In genomic region chr16:57564571-57565270, GRCh38 we compare ENCODE assay signal across 16 cellular contexts. TPM values are rescaled to one million over a fixed set of nuclear protein-coding genes. Genes with fewer than 3 reads are reported as not detected.
DNase-seq lines count a peak whose midpoint lies in the region; ATAC-seq and TF ChIP-seq lines count a peak whose summit lies in the region.
"Had no signal": no experiment of that assay in that cellular context is flagged by ENCODE, and none has a peak within 500 bp of the region (broad histone marks: within the 10 kb centered on the region; RNA-seq: fewer than 3 reads in every experiment).

No MANE protein-coding gene starts in this region.

- peaks cover 0 to 4% (median 0%) of the 10 kb centered on the region in 5 donors for H3K9me3 Mint-ChIP-seq in CD8-positive, alpha-beta memory T cell

- H3K27me3 ChIP-seq in right atrium auricular region (no peaks in the 10 kb centered on the region), heart left ventricle (no peaks in the 10 kb centered on the region), WERI-Rb-1 (ENCODE audit: insufficient read depth, low read depth, severe bottlenecking) (no peaks in the 10 kb centered on the region), vagina (no peaks in the 10 kb centered on the region)
- no peaks in the 10 kb centered on the region for H3K27me3 ChIP-seq in CD8-positive, alpha-beta memory T cell (ENCODE audit: insufficient read depth, low read length, poor library complexity, severe bottlenecking)
- H3K27me3 ChIP-seq: uterus had no signal

- peak overlapping the region in 4 of 8 donors; percentile 18 to 87 (median 34) for H3K27ac Mint-ChIP-seq in CD8-positive, alpha-beta memory T cell
- H3K27ac Mint-ChIP-seq: activated CD4-positive, alpha-beta T cell treated with anti-CD3 and anti-CD28 coated beads, Interleukin-2, amount 10 ng/mL, durations not matched to agents 7 days and 5 days; activated naive CD4-positive, alpha-beta T cell treated with anti-CD3 and anti-CD28 coated beads, Interleukin-2, amount 10 ng/mL, durations not matched to agents 7 days and 5 days had no signal

- no peak for TF ChIP-seq POLR2A in heart left ventricle (IDR thresholded peaks at IDR 0.05)
- TF ChIP-seq POLR2A in vagina (IDR thresholded peaks at IDR 0.05): no peak

- H3K4me3 ChIP-seq in right atrium auricular region (no peak overlapping the region), heart left ventricle (no peak overlapping the region), WERI-Rb-1 (ENCODE audit: low read depth, low read length) (no peak overlapping the region), foreskin fibroblast (ENCODE audit: low read depth in 1 of 2, low read length in 2 of 2) (no peak overlapping the region), vagina (no peak overlapping the region)
- H3K4me3 ChIP-seq in CD8-positive, alpha-beta memory T cell (ENCODE audit: low read length): no peak overlapping the region
- H3K4me3 ChIP-seq: left lung, uterus had no signal

- ATAC-seq in heart left ventricle: no peak
- ATAC-seq: left lung had no signal

- H3K27ac ChIP-seq in right atrium auricular region (no peak overlapping the region), heart left ventricle (no peak overlapping the region), WERI-Rb-1 (no peak overlapping the region), vagina (no peak overlapping the region)
- no peak overlapping the region for H3K27ac ChIP-seq in CD8-positive, alpha-beta memory T cell (ENCODE audit: low read depth, low read length)
- H3K27ac ChIP-seq: left lung, uterus had no signal

- H3K4me1 ChIP-seq in right atrium auricular region (no peaks in the 10 kb centered on the region), heart left ventricle (no peaks in the 10 kb centered on the region), vagina (no peaks in the 10 kb centered on the region)
- H3K4me1 ChIP-seq in CD8-positive, alpha-beta memory T cell (ENCODE audit: insufficient read depth, low read length): no peaks in the 10 kb centered on the region
- H3K4me1 ChIP-seq: left lung, uterus had no signal

- intact Hi-C loops in heart left ventricle (cut with DNase I): no loop called here
- intact Hi-C loops in vagina (cut with DNase I): no loop called here

- CTCF ChIA-PET in CD8-positive, alpha-beta memory T cell (lab: Charles Lee): interaction anchor here (1.3 to 2.1 kb wide), 3 partner anchors 12 to 45 kb away, joined by 3 to 5 read pairs (median 4); partner anchors contain the start of gene CCDC102A

- DNase-seq in right atrium auricular region (ENCODE audit: low spot score): peak; percentile 38
- DNase-seq in heart left ventricle: no peak
- peak; percentile 50 for DNase-seq in WERI-Rb-1
- peak; percentile 20 to 65 for DNase-seq in foreskin fibroblast
- DNase-seq in vagina (ENCODE audit: extremely low spot score in 2 of 2): peak; percentile 29 to 85
- no peak for DNase-seq in SHP77 (lab: John Stamatoyannopoulos, UW)
- DNase-seq in CD8-positive, alpha-beta memory T cell: no peak
- DNase-seq in mucosa of gallbladder (ENCODE audit: low spot score): no peak
- DNase-seq: activated CD4-positive, alpha-beta T cell treated with anti-CD3 and anti-CD28 coated beads, Interleukin-2, amount 10 ng/mL, durations not matched to agents 7 days and 5 days; activated naive CD4-positive, alpha-beta T cell treated with anti-CD3 and anti-CD28 coated beads, Interleukin-2, amount 10 ng/mL, durations not matched to agents 7 days and 5 days; glutamatergic neuron; left lung; NCI-H2029 treated with DMSO at 0.1 percent for 48 hours; stimulated activated CD4-positive, alpha-beta T cell treated with anti-CD3 and anti-CD28 coated beads, Interleukin-12 subunit alpha, Interleukin-12 subunit beta, amount 100 ng/mL, for 4 hours; uterus had no signal

- POLR2A ChIA-PET in CD8-positive, alpha-beta memory T cell (lab: Charles Lee): no interaction called here

- H3K36me3 Mint-ChIP-seq in CD8-positive, alpha-beta memory T cell: peaks cover 24 to 71% (median 30%) of the 10 kb centered on the region in 3 donors

- WGBS in heart left ventricle, 4 donors: 56 to 66% (median 65%) methylated on average over 9 to 10 of the region's 10 CpGs

- H3K36me3 ChIP-seq in right atrium auricular region (no peaks in the 10 kb centered on the region), heart left ventricle (no peaks in the 10 kb centered on the region), WERI-Rb-1 (peaks cover under 1% of the 10 kb centered on the region), vagina (no peaks in the 10 kb centered on the region)
- peaks cover 14% of the 10 kb centered on the region for H3K36me3 ChIP-seq in CD8-positive, alpha-beta memory T cell (ENCODE audit: insufficient read depth, low read length)
- H3K36me3 ChIP-seq: left lung, uterus had no signal

- peaks cover 0 to 11% (median 5%) of the 10 kb centered on the region in 3 donors for H3K4me1 Mint-ChIP-seq in CD8-positive, alpha-beta memory T cell
- H3K4me1 Mint-ChIP-seq: activated CD4-positive, alpha-beta T cell treated with anti-CD3 and anti-CD28 coated beads, Interleukin-2, amount 10 ng/mL, durations not matched to agents 7 days and 5 days; activated naive CD4-positive, alpha-beta T cell treated with anti-CD3 and anti-CD28 coated beads, Interleukin-2, amount 10 ng/mL, durations not matched to agents 7 days and 5 days had no signal

- TF ChIP-seq CTCF in right atrium auricular region (IDR thresholded peaks at IDR 0.05) (no peak), heart left ventricle (IDR thresholded peaks at IDR 0.05) (no peak), WERI-Rb-1 (IDR thresholded peaks at IDR 0.05; ENCODE audit: low read depth, low read length) (no peak), foreskin fibroblast (IDR thresholded peaks at IDR 0.05; ENCODE audit: low read depth, low read length) (no peak), vagina (IDR thresholded peaks at IDR 0.05) (no peak)

- H3K4me3 Mint-ChIP-seq in CD8-positive, alpha-beta memory T cell: no peak overlapping the region
- H3K4me3 Mint-ChIP-seq: activated CD4-positive, alpha-beta T cell treated with anti-CD3 and anti-CD28 coated beads, Interleukin-2, amount 10 ng/mL, durations not matched to agents 7 days and 5 days; activated naive CD4-positive, alpha-beta T cell treated with anti-CD3 and anti-CD28 coated beads, Interleukin-2, amount 10 ng/mL, durations not matched to agents 7 days and 5 days had no signal

- H3K9me3 ChIP-seq in right atrium auricular region (peaks cover 0 to 21% of the 10 kb centered on the region in 2 donors), heart left ventricle (peaks cover 0 to 20% (median 4%) of the 10 kb centered on the region in 12 donors), WERI-Rb-1 (ENCODE audit: severe bottlenecking) (no peaks in the 10 kb centered on the region), vagina (no peaks in the 10 kb centered on the region)
- H3K9me3 ChIP-seq in CD8-positive, alpha-beta memory T cell (ENCODE audit: low read length): no peaks in the 10 kb centered on the region

- H3K27me3 Mint-ChIP-seq in CD8-positive, alpha-beta memory T cell: no peaks in the 10 kb centered on the region
- H3K27me3 Mint-ChIP-seq: activated CD4-positive, alpha-beta T cell treated with anti-CD3 and anti-CD28 coated beads, Interleukin-2, amount 10 ng/mL, durations not matched to agents 7 days and 5 days had no signal

RNA-seq across cellular contexts. Expression of gene ADGRG5, which starts 22.3 kb away (rescaled TPM):
- total RNA-seq in right atrium auricular region: under 1 TPM; 0.08 to 0.44 TPM
- 1 to 10 TPM in 1 of 9 donors, under 1 TPM in 3, not detected in 5; 0.07 to 1.4 (median 0.11) TPM for total RNA-seq in heart left ventricle
- under 1 TPM in 1 of 2 donors, not detected in 1; 0.04 TPM for polyA plus RNA-seq in heart left ventricle
- 2.2 TPM for total RNA-seq in vagina
- 10 to 100 TPM; 46.1 to 48.5 TPM for total RNA-seq in CD8-positive, alpha-beta memory T cell
- 23.5 TPM for polyA plus RNA-seq in CD8-positive, alpha-beta memory T cell
- total RNA-seq in mucosa of gallbladder: 3.7 TPM
- total RNA-seq: dermis microvascular lymphatic vessel endothelial cell had no signal

RNA-seq across cellular contexts. Expression of gene CCDC102A, which starts 28.4 kb away (rescaled TPM):
- 10 to 100 TPM; 11.2 to 15.1 TPM for total RNA-seq in right atrium auricular region
- total RNA-seq in heart left ventricle: 10 to 100 TPM in 2 of 9 donors, 1 to 10 TPM in 7; 3.3 to 17.0 (median 6.8) TPM
- polyA plus RNA-seq in heart left ventricle: 1 to 10 TPM; 4.4 to 8.1 TPM
- total RNA-seq in vagina: 22.1 TPM
- 10 to 100 TPM; 27.0 to 28.1 TPM for total RNA-seq in CD8-positive, alpha-beta memory T cell
- polyA plus RNA-seq in CD8-positive, alpha-beta memory T cell: 22.6 TPM
- total RNA-seq in mucosa of gallbladder: 10.2 TPM

Comparison
In these comparisons a context has a peak if more than half of its experiments do, and no peak if none do; other contexts are left out.
1. DNase-seq: peak in right atrium auricular region (single experiment), WERI-Rb-1 (single experiment), foreskin fibroblast (2 of 2) and vagina (2 of 2); none in heart left ventricle (0 of 5), SHP77 (0 of 2), CD8-positive, alpha-beta memory T cell (0 of 5) and mucosa of gallbladder (single experiment).